In the genomic region with DNA sequence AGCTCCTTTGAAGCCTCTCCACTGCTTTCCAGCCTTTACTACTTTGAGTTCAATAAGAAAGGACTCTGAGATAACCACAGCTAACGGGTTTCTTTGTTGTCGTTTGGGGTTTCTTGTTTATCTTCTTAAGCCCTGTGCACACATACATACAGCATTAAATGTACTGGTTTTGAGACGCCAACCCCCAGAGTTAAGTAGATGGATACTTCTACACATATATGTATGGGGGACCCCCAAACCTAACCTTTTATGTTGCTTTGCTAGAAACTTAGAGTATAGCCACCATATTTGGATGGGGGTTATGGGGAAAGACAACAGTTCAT, we compare ENCODE assay signal across 7 cellular contexts. TPM values are rescaled to one million over a fixed set of nuclear protein-coding genes. Genes with fewer than 3 reads are reported as not detected.
DNase-seq lines count a peak whose midpoint lies in the region; ATAC-seq and TF ChIP-seq lines count a peak whose summit lies in the region.

No MANE protein-coding gene starts in this region.

- intact Hi-C loops in right cardiac atrium (cut with DNase I), result loop anchor here (2.0 to 5.0 kb wide), 2 partner anchors 351 to 353 kb away; no protein-coding TSS in a partner anchor

- no peaks in the 10 kb centered on the region for H3K9me3 Mint-ChIP-seq in HFFc6
- H3K9me3 Mint-ChIP-seq in WTC11, result 0 out of 2 replicates have a peak, but pooled peaks cover 4% of the 10 kb centered on the region
- H3K9me3 Mint-ChIP-seq in stimulated activated effector memory CD8-positive, alpha-beta T cell treated with anti-CD3 and anti-CD28 coated beads, Interleukin-12 subunit alpha, Interleukin-12 subunit beta, amount 100 ng/mL, for 72 hours, result no peaks in the 10 kb centered on the region

- ATAC-seq in WTC11, result no peak
- no peak for ATAC-seq in right cardiac atrium
- ATAC-seq in stimulated activated effector memory CD8-positive, alpha-beta T cell treated with anti-CD3 and anti-CD28 coated beads, Interleukin-12 subunit alpha, Interleukin-12 subunit beta, amount 100 ng/mL, for 72 hours, result no peak
- no peak for ATAC-seq in GM21737 (IDR thresholded peaks at IDR 0.05; ENCODE audit: unreplicated experiment)

- peak overlapping the region; percentile 24 for H3K27ac ChIP-seq in right cardiac atrium (ENCODE audit: low read length)

- H3K4me3 Mint-ChIP-seq in HFFc6 (peak overlapping the region; percentile 91), WTC11 (peak overlapping the region; percentile 85)
- peak overlapping the region; percentile 81 for H3K4me3 Mint-ChIP-seq in stimulated activated effector memory CD8-positive, alpha-beta T cell treated with anti-CD3 and anti-CD28 coated beads, Interleukin-12 subunit alpha, Interleukin-12 subunit beta, amount 100 ng/mL, for 72 hours

- no peaks in the 10 kb centered on the region for H3K27me3 Mint-ChIP-seq in HFFc6 (ENCODE audit: insufficient read depth)
- H3K27me3 Mint-ChIP-seq in WTC11 (ENCODE audit: low read depth), result no peaks in the 10 kb centered on the region

- H3K27ac Mint-ChIP-seq in HFFc6 (peak overlapping the region; percentile 97), WTC11 (peak overlapping the region; percentile 93)
- H3K27ac Mint-ChIP-seq in stimulated activated effector memory CD8-positive, alpha-beta T cell treated with anti-CD3 and anti-CD28 coated beads, Interleukin-12 subunit alpha, Interleukin-12 subunit beta, amount 100 ng/mL, for 72 hours, result peak overlapping the region; percentile 94

- H3K36me3 Mint-ChIP-seq in HFFc6 (ENCODE audit: low read depth), result peaks cover 4% of the 10 kb centered on the region; the same call in 1 of the 2 replicates
- peaks cover 12% of the 10 kb centered on the region for H3K36me3 Mint-ChIP-seq in WTC11
- H3K36me3 Mint-ChIP-seq in stimulated activated effector memory CD8-positive, alpha-beta T cell treated with anti-CD3 and anti-CD28 coated beads, Interleukin-12 subunit alpha, Interleukin-12 subunit beta, amount 100 ng/mL, for 72 hours, result peaks cover 36% of the 10 kb centered on the region

- H3K9me3 ChIP-seq in right cardiac atrium (ENCODE audit: control insufficient read depth, low read length), result no peaks in the 10 kb centered on the region

- POLR2A ChIA-PET in WTC11 (lab: Charles Lee), result interaction anchor here (0.6 to 1.4 kb wide), 5 partner anchors 100 to 487 kb away, joined by 3 to 5 read pairs (median 3); partner anchors contain the start of genes AASDH and PAICS

- DNase-seq in HFFc6 (no peak), WTC11 (ENCODE audit: low spot score) (no peak), right cardiac atrium (no peak), ecto neural progenitor cell (ENCODE audit: low spot score) (no peak), mucosa of gallbladder (ENCODE audit: low spot score) (no peak)
- DNase-seq in stimulated activated effector memory CD8-positive, alpha-beta T cell treated with anti-CD3 and anti-CD28 coated beads, Interleukin-12 subunit alpha, Interleukin-12 subunit beta, amount 100 ng/mL, for 72 hours (ENCODE audit: low spot score in 2 of 2), result peak in 1 of 2 donors; percentile 52

- peak overlapping the region; percentile 56 for H3K4me3 ChIP-seq in right cardiac atrium (ENCODE audit: low read length)

- TF ChIP-seq CTCF in HFFc6 (IDR thresholded peaks at IDR 0.05), result no peak
- TF ChIP-seq CTCF in WTC11 (IDR thresholded peaks at IDR 0.05), result no peak

- H3K4me1 ChIP-seq in right cardiac atrium (ENCODE audit: control insufficient read depth, insufficient read depth, low read length), result peaks cover 4% of the 10 kb centered on the region

- 3% methylated on average over 3 of the region's 3 CpGs for WGBS in right cardiac atrium

- no peaks in the 10 kb centered on the region for H3K27me3 ChIP-seq in right cardiac atrium (ENCODE audit: control insufficient read depth, insufficient read depth)

- H3K4me1 Mint-ChIP-seq in HFFc6 (ENCODE audit: low read depth), result peaks cover 44% of the 10 kb centered on the region
- peaks cover 37% of the 10 kb centered on the region for H3K4me1 Mint-ChIP-seq in WTC11
- peaks cover 22% of the 10 kb centered on the region for H3K4me1 Mint-ChIP-seq in stimulated activated effector memory CD8-positive, alpha-beta T cell treated with anti-CD3 and anti-CD28 coated beads, Interleukin-12 subunit alpha, Interleukin-12 subunit beta, amount 100 ng/mL, for 72 hours

- CTCF ChIA-PET in WTC11 (lab: Charles Lee), result interaction anchor here (0.6 to 2.1 kb wide), 38 partner anchors 8 to 791 kb away, joined by 3 to 25 read pairs (median 4); partner anchors contain the start of genes AASDH, PAICS and PPAT

TF ChIP-seq in WTC11, 78 proteins besides CTCF, POLR2A, EP300 and RAD21:
- TF ChIP-seq ETV6 (CRISPR knock-in tag; IDR thresholded peaks at IDR 0.05), result no peak
- TF ChIP-seq SMAD3 (CRISPR knock-in tag; IDR thresholded peaks at IDR 0.05; ENCODE audit: borderline replicate concordance), result no peak
- TF ChIP-seq ZSCAN18 (CRISPR knock-in tag; IDR thresholded peaks at IDR 0.05), result no peak
- TF ChIP-seq NR1H2 (CRISPR knock-in tag; IDR thresholded peaks at IDR 0.05), result no peak
- no peak for TF ChIP-seq CBFB (CRISPR knock-in tag; IDR thresholded peaks at IDR 0.05; ENCODE audit: low read depth)
- no peak for TF ChIP-seq GTF2I (CRISPR knock-in tag; conservative IDR thresholded peaks at IDR 0.05)
- no peak for TF ChIP-seq NR3C1 (CRISPR knock-in tag; conservative IDR thresholded peaks at IDR 0.05; ENCODE audit: low read depth)
- TF ChIP-seq, protein P1, sequence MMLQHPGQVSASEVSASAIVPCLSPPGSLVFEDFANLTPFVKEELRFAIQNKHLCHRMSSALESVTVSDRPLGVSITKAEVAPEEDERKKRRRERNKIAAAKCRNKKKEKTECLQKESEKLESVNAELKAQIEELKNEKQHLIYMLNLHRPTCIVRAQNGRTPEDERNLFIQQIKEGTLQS (CRISPR knock-in tag; conservative IDR thresholded peaks at IDR 0.05), result no peak
- TF ChIP-seq, protein P2, sequence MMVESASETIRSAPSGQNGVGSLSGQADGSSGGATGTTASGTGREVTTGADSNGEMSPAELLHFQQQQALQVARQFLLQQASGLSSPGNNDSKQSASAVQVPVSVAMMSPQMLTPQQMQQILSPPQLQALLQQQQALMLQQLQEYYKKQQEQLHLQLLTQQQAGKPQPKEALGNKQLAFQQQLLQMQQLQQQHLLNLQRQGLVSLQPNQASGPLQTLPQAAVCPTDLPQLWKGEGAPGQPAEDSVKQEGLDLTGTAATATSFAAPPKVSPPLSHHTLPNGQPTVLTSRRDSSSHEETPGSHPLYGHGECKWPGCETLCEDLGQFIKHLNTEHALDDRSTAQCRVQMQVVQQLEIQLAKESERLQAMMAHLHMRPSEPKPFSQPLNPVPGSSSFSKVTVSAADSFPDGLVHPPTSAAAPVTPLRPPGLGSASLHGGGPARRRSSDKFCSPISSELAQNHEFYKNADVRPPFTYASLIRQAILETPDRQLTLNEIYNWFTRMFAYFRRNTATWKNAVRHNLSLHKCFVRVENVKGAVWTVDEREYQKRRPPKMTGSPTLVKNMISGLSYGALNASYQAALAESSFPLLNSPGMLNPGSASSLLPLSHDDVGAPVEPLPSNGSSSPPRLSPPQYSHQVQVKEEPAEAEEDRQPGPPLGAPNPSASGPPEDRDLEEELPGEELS (CRISPR knock-in tag; IDR thresholded peaks at IDR 0.05), result no peak
- TF ChIP-seq HMGA2 (CRISPR knock-in tag; IDR thresholded peaks at IDR 0.05), result no peak
- no peak for TF ChIP-seq EMX1 (CRISPR knock-in tag; IDR thresholded peaks at IDR 0.05)

RNA-seq across cellular contexts. Expression of gene CEP135, which starts 0.7 kb away (rescaled TPM):
- total RNA-seq in HFFc6 (2021; fragmentation: NEBNext Ultra II Directional; extraction: Animal tissue kit (Norgen Biotek cat#: 25700)), result 1 to 10 TPM; 4.3 to 7.0 (median 6.3) TPM
- total RNA-seq in WTC11 (2021) (11.3 to 13.6 TPM (median 12.9 TPM) in 3 replicates), right cardiac atrium (1 to 10 TPM; 2.1 to 3.0 (median 2.7) TPM), mucosa of gallbladder (7.0 TPM)
- polyA plus RNA-seq in right cardiac atrium, result 1.3 TPM
